ENCODE assay signal across 8 cellular contexts in genomic region chr1:182841368-182841988, GRCh38. TPM values are rescaled to one million over a fixed set of nuclear protein-coding genes. Genes with fewer than 3 reads are reported as not detected.
DNase-seq lines count a peak whose midpoint lies in the region; ATAC-seq and TF ChIP-seq lines count a peak whose summit lies in the region.

No MANE protein-coding gene starts in this region.

- H3K9me3 Mint-ChIP-seq in Calu3 (ENCODE audit: low read depth, unreplicated experiment) (no peaks in the 10 kb centered on the region), brain (peaks cover 6 to 14% (median 10%) of the 10 kb centered on the region in 5 experiments), naive B cell (no peaks in the 10 kb centered on the region)

- H3K4me2 ChIP-seq in KMS-11 = peak overlapping the region; percentile 99

- peak overlapping the region; percentile 90 for H3K4me3 Mint-ChIP-seq in Calu3 (ENCODE audit: low read depth, unreplicated experiment)
- H3K4me3 Mint-ChIP-seq in brain = peak overlapping the region; percentile 96 to 99 (median 97)
- peak overlapping the region in 7 of 8 donors; percentile 94 to 99 (median 99) for H3K4me3 Mint-ChIP-seq in naive B cell

- TF ChIP-seq CTCF in Calu3 (IDR thresholded peaks at IDR 0.05; ENCODE audit: unreplicated experiment) (no peak), KMS-11 (conservative IDR thresholded peaks at IDR 0.05; ENCODE audit: low read depth, low read length) (no peak), brain (conservative IDR thresholded peaks at IDR 0.05) (no peak), lower leg skin (IDR thresholded peaks at IDR 0.05) (no peak)

- H3K27me3 ChIP-seq in KMS-11 (ENCODE audit: insufficient read depth, low read depth) = no peaks in the 10 kb centered on the region

- H3K27ac Mint-ChIP-seq in Calu3 (ENCODE audit: unreplicated experiment) = peak overlapping the region; percentile 94
- peak overlapping the region; percentile 54 to 97 (median 97) for H3K27ac Mint-ChIP-seq in brain
- H3K27ac Mint-ChIP-seq in naive B cell = peak overlapping the region in 5 of 6 donors; percentile 9 to 91 (median 68)

- H4K20me1 ChIP-seq in KMS-11 (ENCODE audit: insufficient read depth) = peaks cover 66% of the 10 kb centered on the region

- peaks cover 70% of the 10 kb centered on the region for H3K79me2 ChIP-seq in KMS-11 (ENCODE audit: insufficient read depth, low read depth)

- H3K9ac ChIP-seq in KMS-11 = no peak overlapping the region

- TSS peak; percentile 17 for BruUV-seq in Calu3 (replicated peaks; lab: Mats Ljungman, UMichigan)

- H3K4me1 ChIP-seq in KMS-11 (ENCODE audit: low read depth, poor library complexity, severe bottlenecking) = peaks cover 57% of the 10 kb centered on the region

- ATAC-seq in naive B cell (ENCODE audit: low read depth in 2 of 2) = no peak

- no peak overlapping the region for H3K4me3 ChIP-seq in KMS-11 (IDR thresholded peaks at IDR 0.05; ENCODE audit: insufficient read depth, low read depth, low read length)
- H3K4me3 ChIP-seq in lower leg skin (ENCODE audit: low read depth, poor library complexity, severe bottlenecking) = no peak overlapping the region

- H2AFZ ChIP-seq in KMS-11 (ENCODE audit: low read depth) = no peak overlapping the region

- peaks cover 43% of the 10 kb centered on the region; the same call in 1 of the 2 replicates for H3K36me3 ChIP-seq in KMS-11 (ENCODE audit: insufficient read depth)

- peaks cover 15% of the 10 kb centered on the region for H3K4me1 Mint-ChIP-seq in Calu3 (ENCODE audit: low read depth, unreplicated experiment)
- H3K4me1 Mint-ChIP-seq in brain = peaks cover 78% of the 10 kb centered on the region
- H3K4me1 Mint-ChIP-seq in naive B cell = peaks cover 31 to 46% (median 46%) of the 10 kb centered on the region in 3 donors

- intact Hi-C loops in Calu3 (cut with micrococcal nuclease; ENCODE audit: unreplicated experiment) (loop anchor here (2.0 to 10.0 kb wide), 2 partner anchors 13 to 203 kb away; no protein-coding TSS in a partner anchor), lower leg skin (cut with DNase I; ENCODE audit: low total_unique reads) (no loop called here)

- WGBS in lower leg skin, 2 donors = 38 to 42% methylated on average over 10 of the region's 10 CpGs

- CTCF ChIA-PET in Calu3 (lab: Charles Lee) = no interaction called here

- H3K27ac ChIP-seq in KMS-11 = no peak overlapping the region

- H3K36me3 Mint-ChIP-seq in Calu3 (ENCODE audit: insufficient read depth, unreplicated experiment) (peaks cover 77% of the 10 kb centered on the region), brain (peaks cover 71% of the 10 kb centered on the region), naive B cell (peaks cover 0 to 10% of the 10 kb centered on the region in 2 donors)

- H3K27me3 Mint-ChIP-seq in Calu3 (ENCODE audit: unreplicated experiment) (no peaks in the 10 kb centered on the region), brain (peaks cover 10% of the 10 kb centered on the region), naive B cell (no peaks in the 10 kb centered on the region)

- TF ChIP-seq POLR2A in lower leg skin (IDR thresholded peaks at IDR 0.05) = no peak

- peak; percentile 21 for DNase-seq in Calu3
- DNase-seq in naive B cell = no peak
- no peak for DNase-seq in NCI-H1417 treated with DMSO at 0.1 percent for 48 hours (lab: John Stamatoyannopoulos, UW)
- no peak for DNase-seq in lower leg skin (ENCODE audit: low spot score in 2 of 2)
- DNase-seq in NCI-H1436 (lab: John Stamatoyannopoulos, UW) = no peak
- DNase-seq in C1 segment of cervical spinal cord (lab: John Stamatoyannopoulos, UW) = no peak

RNA-seq across cellular contexts. Expression of gene DHX9, which starts 2.3 kb away (rescaled TPM):
- 224 and 263 TPM in 2 replicates for total RNA-seq in Calu3 (2022)
- polyA plus RNA-seq in brain (ENCODE audit: insufficient read depth, low read depth, low replicate concordance) = 141 TPM
- 100 to 1,000 TPM in 3 of 6 donors, 10 to 100 TPM in 3; 84.6 to 109 (median 98.8) TPM for polyA plus RNA-seq in naive B cell (ENCODE audit: low read depth in 6 of 6)
- 100 to 1,000 TPM in 2 of 4 donors, 10 to 100 TPM in 2; 49.6 to 105 (median 87.5) TPM for total RNA-seq in lower leg skin

RNA-seq across cellular contexts. Expression of gene NPL, which starts 51.9 kb away (rescaled TPM):
- 5.0 and 6.9 TPM in 2 replicates for total RNA-seq in Calu3 (2022)
- polyA plus RNA-seq in brain (ENCODE audit: insufficient read depth, low read depth, low replicate concordance) = 3.2 TPM
- 1 to 10 TPM; 1.5 to 5.7 (median 3.6) TPM for polyA plus RNA-seq in naive B cell (ENCODE audit: low read depth in 6 of 6)
- total RNA-seq in lower leg skin = 10 to 100 TPM in 2 of 4 donors, 1 to 10 TPM in 2; 6.6 to 18.9 (median 9.7) TPM
